ENCODE assay signal across 9 cellular contexts in genomic region chr3:198113219-198114053, GRCh38.
DNase-seq lines count a peak whose midpoint lies in the region; ATAC-seq, FAIRE-seq and TF ChIP-seq lines count a peak whose summit lies in the region.
"Had no signal": no experiment of that assay in that cellular context is flagged by ENCODE, and none has a peak within 500 bp of the region (broad histone marks: within the 10 kb centered on the region; RNA-seq: fewer than 3 reads in every experiment).

No MANE protein-coding gene starts in this region.

- H3K27me3 ChIP-seq in colonic mucosa: peaks cover 10% of the 10 kb centered on the region

- FAIRE-seq in kidney (lab: Jason Lieb, UNC): no peak
- FAIRE-seq: islet of Langerhans had no signal

- peak overlapping the region; percentile 5 for H3K27ac Mint-ChIP-seq in activated CD4-positive, alpha-beta T cell treated with anti-CD3 and anti-CD28 coated beads for 36 hours
- peak overlapping the region; percentile 45 for H3K27ac Mint-ChIP-seq in stimulated activated naive CD8-positive, alpha-beta T cell treated with anti-CD3 and anti-CD28 coated beads, Interleukin-15, Interleukin-2, amounts not matched to agents 100 ng/mL and 50 ng/mL, for 24 hours

- intact Hi-C loops in activated CD4-positive, alpha-beta T cell treated with anti-CD3 and anti-CD28 coated beads for 36 hours (cut with DNase I, micrococcal nuclease): no loop called here
- intact Hi-C loops in colonic mucosa (cut with DNase I): no loop called here
- intact Hi-C loops in kidney (cut with DNase I): no loop called here

- peak; percentile 9 for DNase-seq in activated CD4-positive, alpha-beta T cell treated with anti-CD3 and anti-CD28 coated beads for 36 hours
- no peak for DNase-seq in activated CD4-positive, alpha-beta T cell treated with anti-CD3 and anti-CD28 coated beads for 4 hours
- DNase-seq in colonic mucosa: no peak
- peak; percentile 77 for DNase-seq in kidney

- H3K36me3 Mint-ChIP-seq in activated CD4-positive, alpha-beta T cell treated with anti-CD3 and anti-CD28 coated beads for 36 hours (ENCODE audit: low read depth): no peaks in the 10 kb centered on the region
- peaks cover 11% of the 10 kb centered on the region for H3K36me3 Mint-ChIP-seq in stimulated activated naive CD8-positive, alpha-beta T cell treated with anti-CD3 and anti-CD28 coated beads, Interleukin-15, Interleukin-2, amounts not matched to agents 100 ng/mL and 50 ng/mL, for 24 hours (ENCODE audit: low read depth)

- POLR2A ChIA-PET in activated CD4-positive, alpha-beta T cell treated with anti-CD3 and anti-CD28 coated beads for 36 hours (lab: Charles Lee): no interaction called here

- peak overlapping the region; percentile 20 for H3K4me3 ChIP-seq in colonic mucosa
- no peak overlapping the region for H3K4me3 ChIP-seq in kidney (ENCODE audit: low read length in 2 of 2)

- H3K36me3 ChIP-seq in colonic mucosa (no peaks in the 10 kb centered on the region), kidney (ENCODE audit: control insufficient read depth in 1 of 2, insufficient read depth in 2 of 2, low read length in 2 of 2) (no peaks in the 10 kb centered on the region)

- H3K4me1 ChIP-seq in colonic mucosa (peaks cover 4% of the 10 kb centered on the region), kidney (ENCODE audit: control insufficient read depth in 1 of 2, insufficient read depth in 1 of 2, low read depth in 1 of 2, low read length in 2 of 2) (no peaks in the 10 kb centered on the region)

- H3K9me3 Mint-ChIP-seq in activated CD4-positive, alpha-beta T cell treated with anti-CD3 and anti-CD28 coated beads for 36 hours (ENCODE audit: low read depth): peaks cover 17% of the 10 kb centered on the region
- peaks cover 20% of the 10 kb centered on the region for H3K9me3 Mint-ChIP-seq in stimulated activated naive CD8-positive, alpha-beta T cell treated with anti-CD3 and anti-CD28 coated beads, Interleukin-15, Interleukin-2, amounts not matched to agents 100 ng/mL and 50 ng/mL, for 24 hours

- H3K9ac ChIP-seq in colonic mucosa (ENCODE audit: low read depth in 2 of 2, low read length in 2 of 2) (no peak overlapping the region), kidney (ENCODE audit: low read length in 2 of 2) (no peak overlapping the region)

- H3K27me3 Mint-ChIP-seq in activated CD4-positive, alpha-beta T cell treated with anti-CD3 and anti-CD28 coated beads for 36 hours: peaks cover 44% of the 10 kb centered on the region
- H3K27me3 Mint-ChIP-seq in stimulated activated naive CD8-positive, alpha-beta T cell treated with anti-CD3 and anti-CD28 coated beads, Interleukin-15, Interleukin-2, amounts not matched to agents 100 ng/mL and 50 ng/mL, for 24 hours: peaks cover 55% of the 10 kb centered on the region

- H3K4me1 Mint-ChIP-seq in activated CD4-positive, alpha-beta T cell treated with anti-CD3 and anti-CD28 coated beads for 36 hours: peaks cover 7% of the 10 kb centered on the region
- peaks cover 19% of the 10 kb centered on the region for H3K4me1 Mint-ChIP-seq in stimulated activated naive CD8-positive, alpha-beta T cell treated with anti-CD3 and anti-CD28 coated beads, Interleukin-15, Interleukin-2, amounts not matched to agents 100 ng/mL and 50 ng/mL, for 24 hours (ENCODE audit: low read depth)

- H3K9me3 ChIP-seq in colonic mucosa (no peaks in the 10 kb centered on the region), kidney (ENCODE audit: control insufficient read depth in 1 of 2, low read length in 2 of 2) (no peaks in the 10 kb centered on the region)

- H3K27ac ChIP-seq in colonic mucosa: no peak overlapping the region
- H3K27ac ChIP-seq in kidney (ENCODE audit: low read depth in 2 of 2, low read length in 2 of 2): no peak overlapping the region

- peak overlapping the region; percentile 24 for H3K4me3 Mint-ChIP-seq in activated CD4-positive, alpha-beta T cell treated with anti-CD3 and anti-CD28 coated beads for 36 hours
- peak overlapping the region; percentile 75 for H3K4me3 Mint-ChIP-seq in stimulated activated naive CD8-positive, alpha-beta T cell treated with anti-CD3 and anti-CD28 coated beads, Interleukin-15, Interleukin-2, amounts not matched to agents 100 ng/mL and 50 ng/mL, for 24 hours

- no peak for TF ChIP-seq CTCF in colonic mucosa (IDR thresholded peaks at IDR 0.05)
- no peak for TF ChIP-seq CTCF in kidney (IDR thresholded peaks at IDR 0.05; ENCODE audit: borderline replicate concordance, extremely low read depth, insufficient read depth)

- ATAC-seq in activated CD4-positive, alpha-beta T cell treated with anti-CD3 and anti-CD28 coated beads for 36 hours: no peak
- no peak for ATAC-seq in GM18502 (IDR thresholded peaks at IDR 0.05; ENCODE audit: poor library complexity, unreplicated experiment)
- no peak for ATAC-seq in GM18870 (IDR thresholded peaks at IDR 0.05; ENCODE audit: unreplicated experiment)
- no peak for ATAC-seq in HG02885 (IDR thresholded peaks at IDR 0.05; ENCODE audit: poor library complexity, unreplicated experiment)

- CTCF ChIA-PET in activated CD4-positive, alpha-beta T cell treated with anti-CD3 and anti-CD28 coated beads for 36 hours (lab: Charles Lee): no interaction called here

Comparison
In these comparisons a context has a peak if more than half of its experiments do, and no peak if none do; other contexts are left out.
1. DNase-seq: peak in activated CD4-positive, alpha-beta T cell treated with anti-CD3 and anti-CD28 coated beads for 36 hours (single experiment) and kidney (single experiment); none in activated CD4-positive, alpha-beta T cell treated with anti-CD3 and anti-CD28 coated beads for 4 hours (0 of 2) and colonic mucosa (single experiment).